In the genomic region with DNA sequence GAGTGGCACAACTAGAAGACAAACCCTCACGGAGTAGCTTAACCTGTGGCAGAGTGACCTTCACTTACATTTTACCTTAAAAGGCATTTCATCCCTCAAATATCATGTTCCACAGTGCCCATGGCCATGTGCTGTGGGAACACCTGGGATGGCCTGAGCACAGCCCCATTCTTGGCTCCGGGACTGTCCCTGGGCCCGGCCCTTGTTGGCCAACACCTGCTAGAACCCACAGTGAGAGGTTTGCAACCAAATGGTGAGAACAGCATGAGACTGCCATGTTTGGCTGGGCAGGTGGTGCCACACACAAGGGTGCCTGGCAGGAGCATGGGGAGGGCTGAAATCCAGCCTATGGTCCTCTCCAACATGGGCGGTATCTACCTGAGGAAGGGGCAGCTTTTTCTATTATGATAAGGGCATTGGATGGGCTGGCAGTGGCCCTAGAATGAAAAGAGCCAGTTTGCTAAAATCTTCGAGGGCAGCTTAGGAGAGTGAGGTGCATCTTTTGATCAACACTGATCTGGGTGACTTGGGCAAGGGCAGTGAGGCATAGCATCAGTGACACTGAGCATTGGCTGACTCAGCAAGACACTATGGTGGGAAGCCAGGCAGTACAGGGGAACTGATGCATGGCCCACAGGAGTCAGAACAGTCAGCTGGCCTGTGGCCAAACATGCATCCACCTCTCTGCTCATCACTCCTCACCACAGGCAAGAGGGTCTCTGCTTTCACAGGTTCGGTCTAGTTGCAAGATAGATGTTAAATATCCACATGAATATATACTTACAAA, we compare ENCODE assay signal across 2 cellular contexts.
TF ChIP-seq lines count a peak whose summit lies in the region.

No MANE protein-coding gene starts in this region.

TF ChIP-seq in A549, 52 proteins besides CTCF, POLR2A, EP300 and RAD21:
- TF ChIP-seq MAFK (IDR thresholded peaks at IDR 0.05; ENCODE audit: partially characterized antibody) (peak; percentile 63), JUNB (IDR thresholded peaks at IDR 0.05) (no peak)

TF ChIP-seq in K562, 482 proteins besides CTCF, POLR2A, EP300 and RAD21:
- TF ChIP-seq ZNF316 (IDR thresholded peaks at IDR 0.05), result peak; percentile 50; the same call in 1 of the 2 replicates
- TF ChIP-seq, protein P1, sequence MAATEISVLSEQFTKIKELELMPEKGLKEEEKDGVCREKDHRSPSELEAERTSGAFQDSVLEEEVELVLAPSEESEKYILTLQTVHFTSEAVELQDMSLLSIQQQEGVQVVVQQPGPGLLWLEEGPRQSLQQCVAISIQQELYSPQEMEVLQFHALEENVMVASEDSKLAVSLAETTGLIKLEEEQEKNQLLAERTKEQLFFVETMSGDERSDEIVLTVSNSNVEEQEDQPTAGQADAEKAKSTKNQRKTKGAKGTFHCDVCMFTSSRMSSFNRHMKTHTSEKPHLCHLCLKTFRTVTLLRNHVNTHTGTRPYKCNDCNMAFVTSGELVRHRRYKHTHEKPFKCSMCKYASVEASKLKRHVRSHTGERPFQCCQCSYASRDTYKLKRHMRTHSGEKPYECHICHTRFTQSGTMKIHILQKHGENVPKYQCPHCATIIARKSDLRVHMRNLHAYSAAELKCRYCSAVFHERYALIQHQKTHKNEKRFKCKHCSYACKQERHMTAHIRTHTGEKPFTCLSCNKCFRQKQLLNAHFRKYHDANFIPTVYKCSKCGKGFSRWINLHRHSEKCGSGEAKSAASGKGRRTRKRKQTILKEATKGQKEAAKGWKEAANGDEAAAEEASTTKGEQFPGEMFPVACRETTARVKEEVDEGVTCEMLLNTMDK (IDR thresholded peaks at IDR 0.05; ENCODE audit: borderline replicate concordance, insufficient read depth, low read depth, low read length, poor library complexity, severe bottlenecking), result no peak
- TF ChIP-seq POU5F1 (IDR thresholded peaks at IDR 0.05; ENCODE audit: borderline replicate concordance, low read depth, low read length, partially characterized antibody), result no peak
- TF ChIP-seq MAFG (tag; conservative IDR thresholded peaks at IDR 0.05), result 0 out of 2 replicates have a peak, but pooled peaks have one; percentile 21
- TF ChIP-seq C11orf30 (IDR thresholded peaks at IDR 0.05; ENCODE audit: low read depth), result 0 out of 2 replicates have a peak, but pooled peaks have one; percentile 14
